ENCODE assay signal across 21 cellular contexts in genomic region chr9:89753472-89754055, GRCh38.
A peak's percentile ranks its signal among the peaks of the same experiment; 100 is the strongest.
DNase-seq lines count a peak whose midpoint lies in the region; ATAC-seq, FAIRE-seq and TF ChIP-seq lines count a peak whose summit lies in the region.
"Had no signal": no experiment of that assay in that cellular context is flagged by ENCODE, and none has a peak within 500 bp of the region (broad histone marks: within the 10 kb centered on the region; RNA-seq: fewer than 3 reads in every experiment).

No MANE protein-coding gene starts in this region.

- H3K9me3 ChIP-seq in GM12878 (replicated peaks; ENCODE audit: control insufficient read depth, insufficient read depth, low read length), result no peaks in the 10 kb centered on the region
- H3K9me3 ChIP-seq: Caco-2, SJSA1 had no signal

- H3K9me3 Mint-ChIP-seq in stimulated activated naive CD8-positive, alpha-beta T cell treated with anti-CD3 and anti-CD28 coated beads, Interleukin-15, amount 100 ng/mL, for 72 hours, result no peaks in the 10 kb centered on the region
- H3K9me3 Mint-ChIP-seq: CD4-positive, alpha-beta T cell had no signal

- H3K9ac ChIP-seq in GM12878 (ENCODE audit: control insufficient read depth, insufficient read depth, low read length), result no peak overlapping the region
- H3K9ac ChIP-seq: GM23248 had no signal

- no peak overlapping the region for H3K4me3 Mint-ChIP-seq in stimulated activated naive CD8-positive, alpha-beta T cell treated with anti-CD3 and anti-CD28 coated beads, Interleukin-15, amount 100 ng/mL, for 72 hours
- H3K4me3 Mint-ChIP-seq: B cell; CD4-positive, alpha-beta T cell had no signal

- no peaks in the 10 kb centered on the region for H3K36me3 ChIP-seq in GM12878 (ENCODE audit: control insufficient read depth in 2 of 2, insufficient read depth in 2 of 2, low read length in 1 of 2)
- H3K36me3 ChIP-seq: SJSA1 had no signal

- TF ChIP-seq EP300 in GM12878 (IDR thresholded peaks at IDR 0.05; ENCODE audit: borderline replicate concordance in 1 of 2, control insufficient read depth in 1 of 2, low read depth in 2 of 2, low read length in 2 of 2), result no peak

- H3K27me3 ChIP-seq in GM12878 (replicated peaks in 1 of 2; ENCODE audit: control insufficient read depth in 2 of 2, insufficient read depth in 2 of 2, low read length in 1 of 2), result peaks cover 0 to 1% of the 10 kb centered on the region in 2 experiments; a peak in 1 of 4 replicates
- H3K27me3 ChIP-seq: SJSA1 had no signal

- no peak for TF ChIP-seq CTCF in GM12878 (IDR thresholded peaks at IDR 0.05 in 2 of 3, conservative IDR thresholded peaks at IDR 0.05 in 1 of 3; ENCODE audit: control insufficient read depth in 2 of 3, extremely low read depth in 1 of 3, insufficient read depth in 1 of 3, low read depth in 3 of 3, low read length in 3 of 3)

- H3K27ac ChIP-seq in GM12878 (ENCODE audit: control insufficient read depth, insufficient read depth), result no peak overlapping the region
- H3K27ac ChIP-seq: GM23248, PC-9, RWPE1, SJSA1 had no signal

- intact Hi-C loops in GM12878 (cut with micrococcal nuclease; ENCODE audit: unreplicated experiment) (no loop called here), Right ventricle myocardium inferior (cut with DNase I) (loop anchor here (5.0 kb wide), 1 partner anchor 49 kb away; no protein-coding TSS in a partner anchor)

- 16% methylated on average over 6 of the region's 6 CpGs for WGBS in GM12878 (ENCODE audit: insufficient coverage, insufficient replicate concordance, low lambda C conversion rate, missing lambda C conversion rate)

- no peak overlapping the region for H3K4me2 ChIP-seq in GM12878 (ENCODE audit: control insufficient read depth, insufficient read depth)
- H3K4me2 ChIP-seq: PC-9 had no signal

- no peak overlapping the region for H3K4me3 ChIP-seq in GM12878
- H3K4me3 ChIP-seq: GM23248, PC-9, SJSA1 had no signal

- no peaks in the 10 kb centered on the region for H4K20me1 ChIP-seq in GM12878 (ENCODE audit: control insufficient read depth, insufficient read depth)

- in situ Hi-C loops in GM12878 (cut with MboI), result no loop called here

- peak; percentile 65 for ATAC-seq in stimulated activated naive CD8-positive, alpha-beta T cell treated with anti-CD3 and anti-CD28 coated beads, Interleukin-15, amount 100 ng/mL, for 72 hours
- ATAC-seq in stimulated activated naive CD8-positive, alpha-beta T cell treated with anti-CD3 and anti-CD28 coated beads, Interleukin-15, Interleukin-2, amounts not matched to agents 100 U/mL and 50 U/mL, for 24 hours, result no peak
- peak; percentile 38 for ATAC-seq in HG02798 (IDR thresholded peaks at IDR 0.05; ENCODE audit: poor library complexity, unreplicated experiment)
- ATAC-seq in GM12878, result peak; percentile 78
- no peak for ATAC-seq in Right ventricle myocardium inferior

- TF ChIP-seq RAD21 in GM12878 (IDR thresholded peaks at IDR 0.05; ENCODE audit: insufficient read depth, low read depth, low read length), result no peak

- H3K4me1 ChIP-seq in GM12878 (ENCODE audit: control insufficient read depth, insufficient read depth, low read length), result peaks cover 3% of the 10 kb centered on the region; the same call in 1 of the 2 replicates
- H3K4me1 ChIP-seq: Caco-2, SJSA1 had no signal

- no peaks in the 10 kb centered on the region for H3K79me2 ChIP-seq in GM12878 (ENCODE audit: control insufficient read depth, insufficient read depth, low read length)

- H3K27ac Mint-ChIP-seq in stimulated activated naive CD8-positive, alpha-beta T cell treated with anti-CD3 and anti-CD28 coated beads, Interleukin-15, amount 100 ng/mL, for 72 hours, result no peak overlapping the region
- H3K27ac Mint-ChIP-seq: B cell; CD4-positive, alpha-beta T cell had no signal

- POLR2A ChIA-PET in GM12878 (lab: Charles Lee), result interaction anchor here (0.5 to 1.5 kb wide), 4 partner anchors 8 to 14 kb away, joined by 3 to 5 read pairs (median 4); no protein-coding TSS in a partner anchor

- peaks cover 32% of the 10 kb centered on the region for H3K4me1 Mint-ChIP-seq in stimulated activated naive CD8-positive, alpha-beta T cell treated with anti-CD3 and anti-CD28 coated beads, Interleukin-15, amount 100 ng/mL, for 72 hours

- H2AFZ ChIP-seq in GM12878 (ENCODE audit: control insufficient read depth, low read depth, low read length), result no peak overlapping the region
- H2AFZ ChIP-seq: GM23248, PC-9 had no signal

- no peak for FAIRE-seq in GM12878 (lab: Jason Lieb, UNC)
- FAIRE-seq: G401.6 had no signal

- RAD21 ChIA-PET in GM12878 (lab: Charles Lee; ENCODE audit: unreplicated experiment), result interaction anchor here (0.7 to 3.4 kb wide), 6 partner anchors 10 to 156 kb away, joined by 3 to 21 read pairs (median 5); no protein-coding TSS in a partner anchor

- TF ChIP-seq POLR2A in GM12878 (IDR thresholded peaks at IDR 0.05; ENCODE audit: low read depth, low read length), result no peak

- SMC1A ChIA-PET in GM12878 (lab: Charles Lee; ENCODE audit: uncharacterized antibody, unreplicated experiment), result interaction anchor here (0.6 to 1.2 kb wide), 4 partner anchors 10 to 155 kb away, joined by 3 to 7 read pairs (median 4); no protein-coding TSS in a partner anchor

- no peak for DNase-seq in stimulated activated naive CD8-positive, alpha-beta T cell treated with anti-CD3 and anti-CD28 coated beads, Interleukin-15, amount 100 ng/mL, for 72 hours
- DNase-seq in stimulated activated naive CD8-positive, alpha-beta T cell treated with anti-CD3 and anti-CD28 coated beads, Interleukin-15, Interleukin-2, amounts not matched to agents 100 U/mL and 50 U/mL, for 24 hours, result no peak
- DNase-seq in GM12878 (ENCODE audit: low read depth, low spot score) (no peak), Right ventricle myocardium inferior (ENCODE audit: missing footprints) (no peak), GOT3 (lab: John Stamatoyannopoulos, UW) (no peak), NCI-H1436 (lab: John Stamatoyannopoulos, UW) (no peak)
- DNase-seq: Caco-2; CD4-positive, alpha-beta T cell; GM23248; HCEC 1CT; KG1; NCI-H1417; NCI-H2029; NCI-H345; NCI-H524 treated with DMSO at 0.1 percent for 48 hours; PC-9 had no signal

- BruUV-seq in GM12878 (replicated peaks; lab: Mats Ljungman, UMichigan), result no TSS peak

- CTCF ChIA-PET in GM12878 (lab: Yijun Ruan, JAX), result interaction anchor here (1.1 to 2.4 kb wide), 4 partner anchors 10 to 155 kb away, joined by 4 to 8 read pairs (median 6); no protein-coding TSS in a partner anchor

- H3K27me3 Mint-ChIP-seq in stimulated activated naive CD8-positive, alpha-beta T cell treated with anti-CD3 and anti-CD28 coated beads, Interleukin-15, amount 100 ng/mL, for 72 hours, result peaks cover 20% of the 10 kb centered on the region
- H3K27me3 Mint-ChIP-seq: CD4-positive, alpha-beta T cell had no signal

TF ChIP-seq in GM12878, 131 proteins besides CTCF, POLR2A, EP300 and RAD21 (continues in another document):
- TF ChIP-seq PAX5 (IDR thresholded peaks at IDR 0.05; ENCODE audit: borderline replicate concordance, low read depth, low read length), result peak; percentile 39; the same call in 1 of the 2 replicates
- no peak for TF ChIP-seq BCLAF1 (IDR thresholded peaks at IDR 0.05)
- TF ChIP-seq DPF2 (IDR thresholded peaks at IDR 0.05), result peak; percentile 38; the same call in 1 of the 2 replicates
- peak; percentile 85 for TF ChIP-seq SPI1 (IDR thresholded peaks at IDR 0.05; ENCODE audit: borderline replicate concordance, insufficient read depth, low read depth, low read length)
- TF ChIP-seq CHD1 (IDR thresholded peaks at IDR 0.05; ENCODE audit: low read depth, low read length), result no peak
- no peak for TF ChIP-seq ZNF274 (IDR thresholded peaks at IDR 0.05; ENCODE audit: insufficient read depth, insufficient read length)
- TF ChIP-seq YBX1 (IDR thresholded peaks at IDR 0.05), result no peak
- peak; percentile 32; the same call in 1 of the 2 replicates for TF ChIP-seq GATAD2B (conservative IDR thresholded peaks at IDR 0.05; ENCODE audit: low read depth)
- TF ChIP-seq LARP7 (IDR thresholded peaks at IDR 0.05), result no peak

Comparison
In these comparisons a context has a peak if more than half of its experiments do, and no peak if none do; other contexts are left out.
1. ATAC-seq: peak in stimulated activated naive CD8-positive, alpha-beta T cell treated with anti-CD3 and anti-CD28 coated beads, Interleukin-15, amount 100 ng/mL, for 72 hours (single experiment), HG02798 (single experiment) and GM12878 (single experiment); none in stimulated activated naive CD8-positive, alpha-beta T cell treated with anti-CD3 and anti-CD28 coated beads, Interleukin-15, Interleukin-2, amounts not matched to agents 100 U/mL and 50 U/mL, for 24 hours (single experiment) and Right ventricle myocardium inferior (single experiment).